Comparison of ENCODE assay signal across 15 cellular contexts in genomic region chr5:107370569-107370968, GRCh38.
"Had no signal": no experiment of that assay in that cellular context is flagged by ENCODE, and none has a peak within 500 bp of the region (broad histone marks: within the 10 kb centered on the region; RNA-seq: fewer than 3 reads in every experiment).

No MANE protein-coding gene starts in this region.

- H3K9me3 ChIP-seq: adrenal gland, gastrocnemius medialis, lower lobe of right lung had no signal

- H3K27ac ChIP-seq: adrenal gland, epithelial cell of prostate, gastrocnemius medialis, lower lobe of right lung, parathyroid adenoma had no signal

- H2AFZ ChIP-seq: parathyroid adenoma had no signal

- H3K27me3 ChIP-seq: adrenal gland, gastrocnemius medialis had no signal

- H3K36me3 ChIP-seq: adrenal gland, gastrocnemius medialis, lower lobe of right lung had no signal

- H3K4me1 ChIP-seq: adrenal gland, lower lobe of right lung had no signal

- H3K4me3 ChIP-seq: adrenal gland, gastrocnemius medialis, lower lobe of right lung had no signal

- ATAC-seq: activated CD4-positive, alpha-beta T cell treated with anti-CD3 and anti-CD28 coated beads for 36 hours; activated naive CD4-positive, alpha-beta T cell treated with anti-CD3 and anti-CD28 coated beads, Interleukin-2, amount 50 U/mL, for 72 hours; gastrocnemius medialis; lower lobe of right lung; natural killer cell treated with Interleukin-12 subunit alpha and Interleukin-12 subunit beta and Interleukin-15 and Interleukin-18, amount 100 ng/mL, for 72 hours; stimulated activated naive CD8-positive, alpha-beta T cell treated with anti-CD3 and anti-CD28 coated beads, Interleukin-15, Interleukin-2, amounts not matched to agents 100 U/mL and 50 U/mL, for 24 hours; T-helper 17 cell; WTC11 had no signal

- DNase-seq: activated CD4-positive, alpha-beta T cell treated with anti-CD3 and anti-CD28 coated beads for 36 hours; activated CD4-positive, alpha-beta T cell treated with anti-CD3 and anti-CD28 coated beads, Interleukin-2, amount 50 U/mL, for 48 hours; activated gamma-delta T cell; gastrocnemius medialis; lower lobe of right lung; stimulated activated CD4-positive, alpha-beta T cell treated with anti-CD3 and anti-CD28 coated beads, Interleukin-12 subunit alpha, Interleukin-12 subunit beta, amount 100 ng/mL, for 4 hours; stimulated activated CD4-positive, alpha-beta T cell treated with anti-CD3 and anti-CD28 coated beads, Interleukin-1b, Interleukin-23, amount 100 ng/mL, for 48 hours; stimulated activated naive CD8-positive, alpha-beta T cell treated with anti-CD3 and anti-CD28 coated beads, Interleukin-15, Interleukin-2, amounts not matched to agents 100 U/mL and 50 U/mL, for 24 hours; T-helper 17 cell had no signal

- H3K79me2 ChIP-seq: parathyroid adenoma had no signal
